In genomic region chr12:62106547-62107175, GRCh38 we compare ENCODE assay signal across 16 cellular contexts.
DNase-seq lines count a peak whose midpoint lies in the region; ATAC-seq and TF ChIP-seq lines count a peak whose summit lies in the region.
"Had no signal": no experiment of that assay in that cellular context is flagged by ENCODE, and none has a peak within 500 bp of the region (broad histone marks: within the 10 kb centered on the region; RNA-seq: fewer than 3 reads in every experiment).

No MANE protein-coding gene starts in this region.

- H2BK120ac ChIP-seq in H9 (ENCODE audit: low read depth, low read length, poor library complexity, severe bottlenecking): no peak overlapping the region

- no CpG with 5 or more reads among the region's 8 CpGs for WGBS in H9 (ENCODE audit: extremely low coverage, insufficient read length, low lambda C conversion rate)
- WGBS in spleen, 5 donors: 42 to 58% (median 48%) methylated on average over 8 of the region's 8 CpGs

- H3K4me1 Mint-ChIP-seq in H9: peaks cover 37 to 50% of the 10 kb centered on the region in 2 experiments
- peaks cover 51% of the 10 kb centered on the region for H3K4me1 Mint-ChIP-seq in WTC11

- H3K36me3 Mint-ChIP-seq in H9 (ENCODE audit: insufficient read depth in 1 of 3, low read depth in 3 of 3) (peaks cover 10 to 25% (median 13%) of the 10 kb centered on the region in 3 experiments), WTC11 (peaks cover 9% of the 10 kb centered on the region)

- H2BK20ac ChIP-seq in H9 (ENCODE audit: low read depth, low read length, poor library complexity, severe bottlenecking): no peak overlapping the region

- H3K36me3 ChIP-seq in iPS-20b (ENCODE audit: insufficient read depth, low read depth, low read length) (no peaks in the 10 kb centered on the region), spleen (no peaks in the 10 kb centered on the region)
- no peaks in the 10 kb centered on the region for H3K36me3 ChIP-seq in effector memory CD4-positive, alpha-beta T cell (ENCODE audit: control insufficient read depth, insufficient read depth, low read length)

- H4K5ac ChIP-seq in H9 (ENCODE audit: insufficient read length, low read depth, low read length): no peak overlapping the region

- no peak overlapping the region for H3T11ph ChIP-seq in H9 (ENCODE audit: low read length)

- H3K27me3 ChIP-seq in H9 (ENCODE audit: insufficient read depth, low read length) (no peaks in the 10 kb centered on the region), iPS-20b (ENCODE audit: insufficient read depth, low read length) (peaks cover 4% of the 10 kb centered on the region; the same call in 1 of the 2 replicates), spleen (replicated peaks in 1 of 7) (no peaks in the 10 kb centered on the region)
- H3K27me3 ChIP-seq in effector memory CD4-positive, alpha-beta T cell (replicated peaks; ENCODE audit: control insufficient read depth, insufficient read depth, low read length, poor library complexity, severe bottlenecking): no peaks in the 10 kb centered on the region

- no peaks in the 10 kb centered on the region for H3K4me1 ChIP-seq in H9 (ENCODE audit: insufficient read depth, low read length)
- H3K4me1 ChIP-seq in iPS-20b (ENCODE audit: insufficient read depth, low read length): peaks cover 32% of the 10 kb centered on the region
- no peaks in the 10 kb centered on the region for H3K4me1 ChIP-seq in spleen
- no peaks in the 10 kb centered on the region for H3K4me1 ChIP-seq in effector memory CD4-positive, alpha-beta T cell (ENCODE audit: control insufficient read depth, insufficient read depth, low read length, poor library complexity, severe bottlenecking)

- no peaks in the 10 kb centered on the region for H3K23me2 ChIP-seq in H9 (ENCODE audit: insufficient read length, low read depth, low read length, poor library complexity, severe bottlenecking)

- H3K9me3 ChIP-seq in H9 (ENCODE audit: control insufficient read depth, low read depth, low read length): no peaks in the 10 kb centered on the region
- H3K9me3 ChIP-seq in iPS-20b (ENCODE audit: insufficient read depth, low read depth, low read length): no peaks in the 10 kb centered on the region
- H3K9me3 ChIP-seq in spleen: peaks cover 0 to 9% (median 0%) of the 10 kb centered on the region in 8 donors
- no peaks in the 10 kb centered on the region for H3K9me3 ChIP-seq in effector memory CD4-positive, alpha-beta T cell (ENCODE audit: control insufficient read depth, low read length)

- H3K27ac ChIP-seq in H9 (ENCODE audit: insufficient read length, low read depth, low read length) (no peak overlapping the region), iPS-20b (ENCODE audit: low read length) (no peak overlapping the region), spleen (peak overlapping the region in 6 of 8 donors; percentile 7 to 49 (median 35))
- H3K27ac ChIP-seq in effector memory CD4-positive, alpha-beta T cell (ENCODE audit: insufficient read depth, low read length, poor library complexity, severe bottlenecking): no peak overlapping the region

- H3K23ac ChIP-seq in H9 (ENCODE audit: insufficient read length, low read depth, low read length): no peak overlapping the region

- H3K79me1 ChIP-seq in H9 (ENCODE audit: insufficient read depth, low read depth, low read length, poor library complexity, severe bottlenecking): no peaks in the 10 kb centered on the region

- no peak overlapping the region for H4K8ac ChIP-seq in H9 (replicated peaks; ENCODE audit: insufficient read length, low read depth, low read length)

- TF ChIP-seq CTCF in H9 (conservative IDR thresholded peaks at IDR 0.05) (no peak), WTC11 (IDR thresholded peaks at IDR 0.05) (no peak), spleen (IDR thresholded peaks at IDR 0.05 in 8 of 11, conservative IDR thresholded peaks at IDR 0.05 in 3 of 11) (no peak), GM20000 (IDR thresholded peaks at IDR 0.05; ENCODE audit: extremely low read depth, missing control alignments) (no peak)

- peak overlapping the region; percentile 65 to 94 (median 86) for H3K27ac Mint-ChIP-seq in H9
- peak overlapping the region; percentile 57 for H3K27ac Mint-ChIP-seq in WTC11
- H3K27ac Mint-ChIP-seq: CD4-positive, alpha-beta T cell had no signal

- no peak overlapping the region for H3K56ac ChIP-seq in H9 (ENCODE audit: insufficient read length, low read depth, low read length)

- DNase-seq in H9 (peak; percentile 38), WTC11 (ENCODE audit: low spot score) (no peak), spleen (no peak), GM20000 (ENCODE audit: low spot score) (no peak)
- DNase-seq in effector memory CD4-positive, alpha-beta T cell: no peak
- no peak for DNase-seq in stimulated activated CD4-positive, alpha-beta T cell treated with anti-CD3 and anti-CD28 coated beads, Interleukin-4, amount 100 ng/mL, for 4 hours
- DNase-seq: CD4-positive, alpha-beta T cell; KG1; NCI-H1436; NCI-H2029; NCI-H2171; NCI-H748 treated with DMSO at 0.1 percent for 48 hours had no signal

- H3K27me3 Mint-ChIP-seq in H9 (ENCODE audit: low read depth) (peaks cover 4% of the 10 kb centered on the region; the same call in 1 of the 2 replicates), WTC11 (ENCODE audit: low read depth) (peaks cover 54% of the 10 kb centered on the region)
- H3K27me3 Mint-ChIP-seq: CD4-positive, alpha-beta T cell had no signal

- H3K9me3 Mint-ChIP-seq in H9: peaks cover 19 to 20% of the 10 kb centered on the region in 2 experiments
- H3K9me3 Mint-ChIP-seq in WTC11: peaks cover 23% of the 10 kb centered on the region

- no peak overlapping the region for H3K14ac ChIP-seq in H9 (ENCODE audit: insufficient read depth, low read length)

- H2AFZ ChIP-seq in H9 (ENCODE audit: low read length): no peak overlapping the region

- CTCF ChIA-PET in WTC11 (lab: Charles Lee): interaction anchor here (0.9 kb wide), 1 partner anchor 18 kb away, joined by 3 read pairs; no protein-coding TSS in a partner anchor

- H3K18ac ChIP-seq in H9 (ENCODE audit: insufficient read length, low read depth, low read length): no peak overlapping the region

- no peak overlapping the region for H4K91ac ChIP-seq in H9 (ENCODE audit: insufficient read length, low read depth, low read length)

- POLR2A ChIA-PET in WTC11 (lab: Charles Lee): no interaction called here

- no peak overlapping the region for H3K4ac ChIP-seq in H9 (ENCODE audit: low read depth, low read length)

- H3K9ac ChIP-seq in H9 (ENCODE audit: extremely low read depth, insufficient read length, low read length) (no peak overlapping the region), iPS-20b (ENCODE audit: low read depth, low read length) (peak overlapping the region; percentile 6; the same call in 1 of the 2 replicates)

- no peak overlapping the region for H2BK15ac ChIP-seq in H9 (ENCODE audit: low read depth, low read length)

- TF ChIP-seq POLR2A in spleen (IDR thresholded peaks at IDR 0.05): no peak

- H2BK12ac ChIP-seq in H9 (ENCODE audit: insufficient read length, low read depth, low read length): no peak overlapping the region

- H3K4me3 Mint-ChIP-seq in H9 (peak overlapping the region; percentile 40 to 59), WTC11 (peak overlapping the region; percentile 58)
- H3K4me3 Mint-ChIP-seq: CD4-positive, alpha-beta T cell had no signal

- H3K4me2 ChIP-seq in H9 (ENCODE audit: insufficient read depth, insufficient read length, low read length): peak overlapping the region; percentile 40

- ATAC-seq in WTC11: peak; percentile 91
- ATAC-seq: HCT116, HepG2, Panc1 had no signal

- H4K20me1 ChIP-seq in H9 (ENCODE audit: control insufficient read depth, insufficient read depth, insufficient read length): no peaks in the 10 kb centered on the region

- no peak overlapping the region for H2AK5ac ChIP-seq in H9 (ENCODE audit: insufficient read length, low read length)

- intact Hi-C loops in spleen (cut with DNase I; ENCODE audit: low total_unique reads): no loop called here

- H3K79me2 ChIP-seq in H9 (ENCODE audit: insufficient read depth, low read length): no peaks in the 10 kb centered on the region

- peak overlapping the region; percentile 53 for H3K4me3 ChIP-seq in iPS-20b (ENCODE audit: low read length)
- peak overlapping the region in 2 of 8 donors; percentile 4 to 39 for H3K4me3 ChIP-seq in spleen
- no peak overlapping the region for H3K4me3 ChIP-seq in effector memory CD4-positive, alpha-beta T cell (ENCODE audit: insufficient read depth, low read depth, low read length, poor library complexity, severe bottlenecking)

- H2BK5ac ChIP-seq in H9 (ENCODE audit: insufficient read length, low read length): no peak overlapping the region

TF ChIP-seq in WTC11, 78 proteins besides CTCF, POLR2A, EP300 and RAD21 (continues in another document):
- TF ChIP-seq EMX1 (CRISPR knock-in tag; IDR thresholded peaks at IDR 0.05) (no peak), CDX4 (CRISPR knock-in tag; IDR thresholded peaks at IDR 0.05; ENCODE audit: borderline replicate concordance) (no peak), USF2 (CRISPR knock-in tag; IDR thresholded peaks at IDR 0.05) (no peak), ATF2 (CRISPR knock-in tag; IDR thresholded peaks at IDR 0.05; ENCODE audit: borderline replicate concordance, low read depth) (no peak)

Comparison
In these comparisons a context has a peak if more than half of its experiments do, and no peak if none do; other contexts are left out.
1. H3K27ac ChIP-seq: peak in spleen (6 of 8); none in H9 (single experiment), iPS-20b (single experiment) and effector memory CD4-positive, alpha-beta T cell (single experiment).